8 cellular contexts compared by ENCODE assay signal in genomic region chr5:180670586-180671359, GRCh38. TPM values are rescaled to one million over a fixed set of nuclear protein-coding genes. Genes with fewer than 3 reads are reported as not detected.
DNase-seq lines count a peak whose midpoint lies in the region; TF ChIP-seq lines count a peak whose summit lies in the region.

No MANE protein-coding gene starts in this region.

- CTCF ChIA-PET in RWPE1 (lab: Yijun Ruan, JAX), result interaction anchor here (0.6 to 1.0 kb wide), 5 partner anchors 10 to 262 kb away, joined by 3 to 4 read pairs (median 3); no protein-coding TSS in a partner anchor

- no peaks in the 10 kb centered on the region for H3K36me3 ChIP-seq in adrenal gland (replicated peaks in 1 of 2)

- intact Hi-C loops in adrenal gland (cut with DNase I), result no loop called here

- POLR2A ChIA-PET in RWPE1 (lab: Yijun Ruan, JAX; ENCODE audit: low non-redundant PET), result no interaction called here

- TF ChIP-seq CTCF in RWPE1 (conservative IDR thresholded peaks at IDR 0.05; ENCODE audit: low read depth) (peak; percentile 82), adrenal gland (IDR thresholded peaks at IDR 0.05) (peak; percentile 25 to 66 (median 48))

- H3K27ac ChIP-seq in RWPE1 (no peak overlapping the region), adrenal gland (no peak overlapping the region)

- H3K9me3 ChIP-seq in adrenal gland (replicated peaks in 1 of 3), result no peaks in the 10 kb centered on the region

- in situ Hi-C loops in Caki2 (cut with HindIII; ENCODE audit: low pct_unique_long_range_greater_than_20kb, low sequenced_read_pairs), result no loop called here

- TF ChIP-seq POLR2A in adrenal gland (IDR thresholded peaks at IDR 0.05), result no peak

- H3K27me3 ChIP-seq in adrenal gland, result peaks cover 13% of the 10 kb centered on the region

- 33 to 41% (median 38%) methylated on average over 17 of the region's 17 CpGs for WGBS in adrenal gland, 4 donors

- no peaks in the 10 kb centered on the region for H3K4me1 ChIP-seq in adrenal gland (replicated peaks in 1 of 2)

- H3K4me3 ChIP-seq in adrenal gland, result no peak overlapping the region

- DNase-seq in Caki2 (ENCODE audit: low read depth), result peak; percentile 48
- peak; percentile 3 for DNase-seq in HS-27A (ENCODE audit: low read depth)
- DNase-seq in RWPE1 (ENCODE audit: low spot score), result peak; percentile 56
- peak; percentile 23 to 80 (median 58) for DNase-seq in adrenal gland
- DNase-seq in hypothalamus (lab: John Stamatoyannopoulos, UW), result peak in 34 of 51 donors; percentile 2 to 68 (median 36)
- DNase-seq in stimulated activated CD4-positive, alpha-beta T cell treated with anti-CD3 and anti-CD28 coated beads, Interleukin-12 subunit alpha, Interleukin-12 subunit beta, amount 100 ng/mL, for 48 hours (ENCODE audit: low read depth in 2 of 3, low spot score in 1 of 3), result peak; percentile 33 to 40 (median 37)
- DNase-seq in germinal center (ENCODE audit: low spot score), result no peak
- no peak for DNase-seq in ecto neural progenitor cell (ENCODE audit: low spot score)

RNA-seq across cellular contexts. Expression of gene FLT4, which starts 21.4 kb away (rescaled TPM):
- 2.3 TPM in 1 of 2 replicates, not detected in the other for total RNA-seq in Caki2 (2014; rRNA removed; shearing (Covaris generic); ENCODE audit: low replicate concordance)
- 10 to 100 TPM; 16.1 to 50.1 (median 28.9) TPM for total RNA-seq in adrenal gland
- polyA plus RNA-seq in adrenal gland, result 10 to 100 TPM in 2 of 3 donors, 1 to 10 TPM in 1; 3.3 to 80.1 (median 26.0) TPM

Comparison
In these comparisons a context has a peak if more than half of its experiments do, and no peak if none do; other contexts are left out.
1. DNase-seq: peak in Caki2 (single experiment), HS-27A (single experiment), RWPE1 (single experiment), adrenal gland (7 of 7), hypothalamus (34 of 51) and stimulated activated CD4-positive, alpha-beta T cell treated with anti-CD3 and anti-CD28 coated beads, Interleukin-12 subunit alpha, Interleukin-12 subunit beta, amount 100 ng/mL, for 48 hours (3 of 3); none in germinal center (single experiment) and ecto neural progenitor cell (single experiment).